2 cellular contexts compared by ENCODE assay signal in genomic region chr3:3798641-3799113, GRCh38.
TF ChIP-seq lines count a peak whose summit lies in the region.

No MANE protein-coding gene starts in this region.

TF ChIP-seq in liver, 16 proteins besides CTCF, POLR2A, EP300 and RAD21 (continued from another document):
- no peak for TF ChIP-seq ZBTB33 (IDR thresholded peaks at IDR 0.05)
- TF ChIP-seq, protein P1, sequence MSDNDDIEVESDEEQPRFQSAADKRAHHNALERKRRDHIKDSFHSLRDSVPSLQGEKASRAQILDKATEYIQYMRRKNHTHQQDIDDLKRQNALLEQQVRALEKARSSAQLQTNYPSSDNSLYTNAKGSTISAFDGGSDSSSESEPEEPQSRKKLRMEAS (IDR thresholded peaks at IDR 0.05): no peak
- no peak for TF ChIP-seq TAF1 (conservative IDR thresholded peaks at IDR 0.05)
- no peak for TF ChIP-seq NR2F2 (IDR thresholded peaks at IDR 0.05)
- no peak for TF ChIP-seq HNF4G (IDR thresholded peaks at IDR 0.05)
- TF ChIP-seq SP1 (IDR thresholded peaks at IDR 0.05): no peak
TF ChIP-seq in liver: peak in this region for 0.

TF ChIP-seq in HepG2, 621 proteins besides CTCF, POLR2A, EP300 and RAD21 (continued from another document):
- TF ChIP-seq, protein P2, sequence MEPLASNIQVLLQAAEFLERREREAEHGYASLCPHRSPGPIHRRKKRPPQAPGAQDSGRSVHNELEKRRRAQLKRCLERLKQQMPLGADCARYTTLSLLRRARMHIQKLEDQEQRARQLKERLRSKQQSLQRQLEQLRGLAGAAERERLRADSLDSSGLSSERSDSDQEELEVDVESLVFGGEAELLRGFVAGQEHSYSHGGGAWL (CRISPR knock-in tag; IDR thresholded peaks at IDR 0.05): no peak
TF ChIP-seq in HepG2: peak in this region for 0.
